Comparison of ENCODE assay signal across 10 cellular contexts in the genomic region with DNA sequence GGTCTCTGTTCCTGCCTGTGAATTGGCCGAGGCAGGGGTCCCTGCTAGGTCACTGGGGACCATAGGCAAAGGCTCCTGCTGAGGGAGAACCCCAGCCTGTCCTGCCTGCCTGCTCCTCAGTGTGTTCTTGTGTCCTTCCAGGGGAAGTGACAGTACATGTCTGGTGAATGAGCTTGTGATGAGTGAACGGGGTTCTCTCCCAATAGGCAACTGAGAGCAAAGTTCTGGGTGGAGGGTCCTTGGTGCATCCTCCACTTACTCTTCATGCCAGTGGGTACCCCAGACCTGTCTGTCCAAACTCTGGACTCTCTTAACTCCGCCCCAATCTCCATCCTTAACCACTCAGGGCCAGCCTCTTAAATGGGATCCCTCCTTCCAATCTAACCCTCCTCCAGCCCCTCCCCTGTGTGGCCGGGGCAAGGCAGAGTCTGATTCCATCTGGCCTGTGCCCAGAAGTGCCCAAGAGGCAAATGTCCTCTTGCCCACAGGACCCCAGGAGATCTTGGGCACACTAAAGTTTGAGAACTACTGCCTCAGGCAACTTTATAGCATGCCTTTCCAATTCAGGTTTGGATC. TPM values are rescaled to one million over a fixed set of nuclear protein-coding genes. Genes with fewer than 3 reads are reported as not detected.
DNase-seq lines count a peak whose midpoint lies in the region; ATAC-seq and TF ChIP-seq lines count a peak whose summit lies in the region.
"Had no signal": no experiment of that assay in that cellular context is flagged by ENCODE, and none has a peak within 500 bp of the region (broad histone marks: within the 10 kb centered on the region; RNA-seq: fewer than 3 reads in every experiment).

No MANE protein-coding gene starts in this region.

- TF ChIP-seq CTCF in SK-N-SH (IDR thresholded peaks at IDR 0.05): no peak
- TF ChIP-seq CTCF in WTC11 (IDR thresholded peaks at IDR 0.05): no peak
- no peak for TF ChIP-seq CTCF in fibroblast of lung (conservative IDR thresholded peaks at IDR 0.05 in 1 of 2, IDR thresholded peaks at IDR 0.05 in 1 of 2; ENCODE audit: low read depth in 1 of 2, low read length in 2 of 2)
- TF ChIP-seq CTCF in spleen (IDR thresholded peaks at IDR 0.05 in 8 of 11, conservative IDR thresholded peaks at IDR 0.05 in 3 of 11): no peak

- no peaks in the 10 kb centered on the region for H3K27me3 ChIP-seq in SK-N-SH (ENCODE audit: insufficient read depth)
- H3K27me3 ChIP-seq in fibroblast of lung (ENCODE audit: control insufficient read depth, insufficient read depth, low read length): no peaks in the 10 kb centered on the region
- H3K27me3 ChIP-seq in spleen (replicated peaks in 1 of 7): no peaks in the 10 kb centered on the region

- 70% methylated on average over 4 of the region's 4 CpGs for WGBS in SK-N-SH (ENCODE audit: low lambda C conversion rate)
- 68 to 79% (median 70%) methylated on average over 4 of the region's 4 CpGs for WGBS in spleen, 5 donors

- H4K20me1 ChIP-seq in SK-N-SH (ENCODE audit: insufficient read depth) (no peaks in the 10 kb centered on the region), fibroblast of lung (ENCODE audit: control insufficient read depth, extremely low read depth, insufficient read depth, low read length) (no peaks in the 10 kb centered on the region)

- no peak for TF ChIP-seq EP300 in SK-N-SH (IDR thresholded peaks at IDR 0.05; ENCODE audit: borderline replicate concordance in 1 of 2, low read depth in 1 of 2, low read length in 1 of 2)

- peak overlapping the region; percentile 79 for H3K4me3 Mint-ChIP-seq in WTC11

- no peaks in the 10 kb centered on the region for H3K36me3 ChIP-seq in SK-N-SH (replicated peaks in 1 of 2; ENCODE audit: control insufficient read depth in 1 of 2, insufficient read depth in 2 of 2, low read length in 1 of 2)
- H3K36me3 ChIP-seq in fibroblast of lung (ENCODE audit: control insufficient read depth, insufficient read depth, low read length): peaks cover 7% of the 10 kb centered on the region
- H3K36me3 ChIP-seq in spleen: peaks cover 0 to 40% (median 22%) of the 10 kb centered on the region in 6 donors

- peak; percentile 58 for ATAC-seq in SK-N-SH treated with all-trans-retinoic acid at 6 μM for 48 hours
- ATAC-seq in WTC11: peak; percentile 15
- no peak for ATAC-seq in HG03520 (IDR thresholded peaks at IDR 0.05; ENCODE audit: unreplicated experiment)
- ATAC-seq in GM21390 (IDR thresholded peaks at IDR 0.05; ENCODE audit: unreplicated experiment): no peak

- H3K79me2 ChIP-seq in SK-N-SH (ENCODE audit: insufficient read depth) (no peaks in the 10 kb centered on the region), fibroblast of lung (ENCODE audit: control insufficient read depth, insufficient read depth, low read length) (peaks cover 8% of the 10 kb centered on the region)

- H3F3A ChIP-seq in SK-N-SH (replicated peaks; ENCODE audit: insufficient read depth): no peaks in the 10 kb centered on the region

- peaks cover 24% of the 10 kb centered on the region for H3K4me1 Mint-ChIP-seq in WTC11

- intact Hi-C loops in spleen (cut with DNase I; ENCODE audit: low total_unique reads): no loop called here

- H2AFZ ChIP-seq in SK-N-SH (ENCODE audit: low read depth) (no peak overlapping the region), fibroblast of lung (ENCODE audit: low read length) (no peak overlapping the region)

- H3K9ac ChIP-seq in SK-N-SH: no peak overlapping the region
- H3K9ac ChIP-seq in fibroblast of lung (ENCODE audit: insufficient read depth, low read length): no peak overlapping the region

- H3K27ac ChIP-seq in SK-N-SH (ENCODE audit: low read depth in 2 of 2, low read length in 1 of 2) (no peak overlapping the region), fibroblast of lung (ENCODE audit: insufficient read depth, low read length) (peak overlapping the region; percentile 25), spleen (peak overlapping the region in 5 of 8 donors; percentile 89 to 96 (median 94))

- no peaks in the 10 kb centered on the region for H3K27me3 Mint-ChIP-seq in WTC11 (ENCODE audit: low read depth)

- no peaks in the 10 kb centered on the region for H3K9me2 ChIP-seq in SK-N-SH

- TF ChIP-seq POLR2A in spleen (IDR thresholded peaks at IDR 0.05): no peak

- DNase-seq in SK-N-SH: no peak
- DNase-seq in WTC11 (ENCODE audit: low spot score): peak; percentile 22
- no peak for DNase-seq in fibroblast of lung (ENCODE audit: low read depth in 2 of 2)
- DNase-seq in spleen: no peak
- DNase-seq in pons (ENCODE audit: low spot score): no peak
- DNase-seq: NCI-H1105; stimulated activated CD4-positive, alpha-beta T cell treated with anti-CD3 and anti-CD28 coated beads, Interleukin-4, amount 100 ng/mL, for 1 hour had no signal

- H3K9me3 ChIP-seq in SK-N-SH (no peaks in the 10 kb centered on the region), fibroblast of lung (ENCODE audit: control insufficient read depth, insufficient read depth, low read depth, low read length) (no peaks in the 10 kb centered on the region), spleen (no peaks in the 10 kb centered on the region)

- H3K4me2 ChIP-seq in SK-N-SH: no peak overlapping the region
- peak overlapping the region; percentile 80 for H3K4me2 ChIP-seq in fibroblast of lung (ENCODE audit: extremely low read depth, insufficient read depth, low read length)

- POLR2A ChIA-PET in SK-N-SH (lab: Yijun Ruan, JAX): no interaction called here
- POLR2A ChIA-PET in WTC11 (lab: Charles Lee): interaction anchor here (1.5 kb wide), 1 partner anchor 10 kb away, joined by 4 read pairs; no protein-coding TSS in a partner anchor

- H3K27ac Mint-ChIP-seq in WTC11: no peak overlapping the region

- no peaks in the 10 kb centered on the region for H3K36me3 Mint-ChIP-seq in WTC11

- H3K4me1 ChIP-seq in SK-N-SH (ENCODE audit: control insufficient read depth in 1 of 2, insufficient read depth in 2 of 2, low read depth in 1 of 2, low read length in 1 of 2): no peaks in the 10 kb centered on the region; a peak in 1 of 4 replicates
- peaks cover 8% of the 10 kb centered on the region for H3K4me1 ChIP-seq in fibroblast of lung (ENCODE audit: control insufficient read depth, extremely low read depth, insufficient read depth, low read length)
- peaks cover 13 to 44% (median 33%) of the 10 kb centered on the region in 6 donors for H3K4me1 ChIP-seq in spleen

- H3K4me3 ChIP-seq in SK-N-SH (ENCODE audit: low read depth in 2 of 2, low read length in 1 of 2) (no peak overlapping the region), fibroblast of lung (replicated peaks in 1 of 4; ENCODE audit: control extremely low read depth in 1 of 4, insufficient read depth in 1 of 4, low read depth in 3 of 4, low read length in 4 of 4) (peak overlapping the region in 3 of 4 experiments; percentile 43 to 80 (median 67)), spleen (peak overlapping the region in 2 of 8 donors; percentile 68 to 95)

- no peak for TF ChIP-seq RAD21 in SK-N-SH (IDR thresholded peaks at IDR 0.05; ENCODE audit: low read length)

- no peaks in the 10 kb centered on the region for H3K9me3 Mint-ChIP-seq in WTC11

- CTCF ChIA-PET in SK-N-SH (lab: Yijun Ruan, JAX) (interaction anchor here (0.8 to 1.0 kb wide), 2 partner anchors 19 to 104 kb away, joined by 3 read pairs; no protein-coding TSS in a partner anchor), WTC11 (lab: Charles Lee) (interaction anchor here (1.4 to 2.7 kb wide), 2 partner anchors 24 to 104 kb away, joined by 4 to 16 read pairs; no protein-coding TSS in a partner anchor)

TF ChIP-seq in SK-N-SH treated with all-trans-retinoic acid at 6 μM for 48 hours, 23 proteins besides CTCF, POLR2A, EP300 and RAD21 (continues in another document):
- no peak for TF ChIP-seq ZFP3 (CRISPR knock-in tag; IDR thresholded peaks at IDR 0.05)
- no peak for TF ChIP-seq ZFP30 (CRISPR knock-in tag; IDR thresholded peaks at IDR 0.05)

TF ChIP-seq in SK-N-SH, 30 proteins besides CTCF, POLR2A, EP300 and RAD21 (continues in another document):
- TF ChIP-seq, protein P1, sequence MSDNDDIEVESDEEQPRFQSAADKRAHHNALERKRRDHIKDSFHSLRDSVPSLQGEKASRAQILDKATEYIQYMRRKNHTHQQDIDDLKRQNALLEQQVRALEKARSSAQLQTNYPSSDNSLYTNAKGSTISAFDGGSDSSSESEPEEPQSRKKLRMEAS (IDR thresholded peaks at IDR 0.05; ENCODE audit: low read depth): no peak
- TF ChIP-seq POLR2AphosphoS5 (IDR thresholded peaks at IDR 0.05; ENCODE audit: low read depth, low read length): no peak

TF ChIP-seq in WTC11, 78 proteins besides CTCF, POLR2A, EP300 and RAD21:
- TF ChIP-seq ZNF416 (CRISPR knock-in tag; IDR thresholded peaks at IDR 0.05): no peak

RNA-seq across cellular contexts. Expression of a gene that starts 2.0 kb away (rescaled TPM):
- 0.02 TPM in 1 of 2 replicates, not detected in the other for polyA plus RNA-seq in SK-N-SH (2012; rRNA removed)
- polyA plus RNA-seq in SK-N-SH (2012; cell fraction: cytosol; rRNA removed): 0.01 and 0.03 TPM in 2 replicates
- polyA plus RNA-seq in SK-N-SH (2012; cell fraction: nucleus; rRNA removed): 0.07 and 0.19 TPM in 2 replicates
- total RNA-seq in WTC11 (2021): 15.0 to 16.4 TPM (median 15.5 TPM) in 3 replicates
- total RNA-seq in fibroblast of lung: 4.4 and 9.2 TPM in 2 replicates
- 5.5 and 9.4 TPM in 2 replicates for polyA plus RNA-seq in fibroblast of lung
- polyA plus RNA-seq in fibroblast of lung (2012): 5.6 and 11.8 TPM in 2 replicates
- 1.7 and 15.4 TPM in 2 replicates for polyA minus RNA-seq in fibroblast of lung (ENCODE audit: low replicate concordance)
- 10 to 100 TPM in 4 of 7 donors, 1 to 10 TPM in 3; 7.9 to 17.4 (median 10.6) TPM for total RNA-seq in spleen
- 1 to 10 TPM; 4.2 to 6.8 (median 5.2) TPM for polyA plus RNA-seq in spleen

RNA-seq across cellular contexts. Expression of a gene that starts 26.9 kb away (rescaled TPM):
- 0.67 and 0.95 TPM in 2 replicates for polyA plus RNA-seq in SK-N-SH (2012; rRNA removed)
- polyA plus RNA-seq in SK-N-SH (2012; cell fraction: cytosol; rRNA removed): 0.35 and 0.46 TPM in 2 replicates
- polyA plus RNA-seq in SK-N-SH (2012; cell fraction: nucleus; rRNA removed): 0.64 and 0.82 TPM in 2 replicates
- total RNA-seq in WTC11 (2021): 25.9 to 31.6 TPM (median 26.5 TPM) in 3 replicates
- total RNA-seq in fibroblast of lung: 0.17 and 0.26 TPM in 2 replicates
- not detected in 2 replicates for polyA plus RNA-seq in fibroblast of lung
- polyA plus RNA-seq in fibroblast of lung (2012): not detected in 2 replicates
- polyA minus RNA-seq in fibroblast of lung (ENCODE audit: low replicate concordance): not detected in 2 replicates
- total RNA-seq in spleen: 1 to 10 TPM in 6 of 7 donors, under 1 TPM in 1; 0.46 to 2.5 (median 1.4) TPM
- polyA plus RNA-seq in spleen: under 1 TPM in 2 of 3 donors, not detected in 1; 0.13 to 0.21 TPM

RNA-seq across cellular contexts. Expression of a gene that starts 47.4 kb away (rescaled TPM):
- polyA plus RNA-seq in SK-N-SH (2012; rRNA removed) (39.8 and 39.9 TPM in 2 replicates), fibroblast of lung (25.7 and 38.8 TPM in 2 replicates), spleen (10 to 100 TPM; 47.5 to 61.8 (median 60.9) TPM)
- 39.9 and 41.1 TPM in 2 replicates for polyA plus RNA-seq in SK-N-SH (2012; cell fraction: cytosol; rRNA removed)
- 14.9 and 26.1 TPM in 2 replicates for polyA plus RNA-seq in SK-N-SH (2012; cell fraction: nucleus; rRNA removed)
- total RNA-seq in WTC11 (2021) (40.9 to 53.4 TPM (median 48.8 TPM) in 3 replicates), fibroblast of lung (28.4 and 37.5 TPM in 2 replicates), spleen (10 to 100 TPM; 32.2 to 49.1 (median 38.1) TPM)
- 18.2 and 34.5 TPM in 2 replicates for polyA plus RNA-seq in fibroblast of lung (2012)
- 4.7 and 19.3 TPM in 2 replicates for polyA minus RNA-seq in fibroblast of lung (ENCODE audit: low replicate concordance)

Comparison
In these comparisons a context has a peak if more than half of its experiments do, and no peak if none do; other contexts are left out.
1. ATAC-seq: peak in SK-N-SH treated with all-trans-retinoic acid at 6 μM for 48 hours (single experiment) and WTC11 (single experiment); none in HG03520 (single experiment) and GM21390 (single experiment).
2. H3K27ac ChIP-seq: peak in fibroblast of lung (single experiment) and spleen (5 of 8); none in SK-N-SH (0 of 2).
3. H3K4me3 ChIP-seq: peak in fibroblast of lung (3 of 4); none in SK-N-SH (0 of 2).